8 cellular contexts compared by ENCODE assay signal in the genomic region with DNA sequence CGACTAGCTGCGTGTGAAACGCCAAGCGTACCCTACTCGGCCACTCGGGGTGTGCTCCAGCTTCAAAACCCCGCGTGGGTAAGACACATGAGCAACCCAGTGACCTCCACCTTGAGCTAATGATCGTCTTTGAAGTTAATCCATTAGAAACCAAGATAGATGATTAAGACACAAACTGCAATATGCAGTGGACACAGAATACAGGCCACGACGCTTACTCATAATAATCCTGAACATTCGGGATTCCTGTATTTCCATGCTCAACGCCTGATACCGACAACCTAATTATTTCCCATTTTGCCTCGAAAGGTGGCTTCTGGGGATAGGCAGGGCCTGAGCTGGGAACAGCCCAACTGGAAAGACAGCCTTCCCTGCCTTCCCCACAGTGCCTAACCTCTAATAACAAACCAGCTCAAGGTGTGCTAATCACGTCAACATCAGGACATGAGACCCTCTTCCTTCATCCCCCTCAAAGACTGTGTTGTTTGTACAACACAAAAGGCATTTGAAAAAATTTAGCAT. TPM values are rescaled to one million over a fixed set of nuclear protein-coding genes. Genes with fewer than 3 reads are reported as not detected.
DNase-seq lines count a peak whose midpoint lies in the region; ATAC-seq and TF ChIP-seq lines count a peak whose summit lies in the region.

No MANE protein-coding gene starts in this region.

- TF ChIP-seq POLR2A in body of pancreas (IDR thresholded peaks at IDR 0.05) = no peak

- H3K9me3 ChIP-seq in left lung (no peaks in the 10 kb centered on the region), body of pancreas (no peaks in the 10 kb centered on the region)

- TF ChIP-seq CTCF in left lung (IDR thresholded peaks at IDR 0.05) = no peak
- no peak for TF ChIP-seq CTCF in type B pancreatic cell (conservative IDR thresholded peaks at IDR 0.05)
- no peak for TF ChIP-seq CTCF in body of pancreas (IDR thresholded peaks at IDR 0.05)

- no peak for ATAC-seq in activated naive CD4-positive, alpha-beta T cell treated with anti-CD3 and anti-CD28 coated beads, Interleukin-2, amount 50 U/mL, for 72 hours
- ATAC-seq in left lung (no peak), GM21825 (IDR thresholded peaks at IDR 0.05; ENCODE audit: unreplicated experiment) (no peak), body of pancreas (no peak)

- H3K9me3 Mint-ChIP-seq in activated naive CD4-positive, alpha-beta T cell treated with anti-CD3 and anti-CD28 coated beads, Interleukin-2, amount 10 ng/mL, durations not matched to agents 7 days and 5 days = no peaks in the 10 kb centered on the region
- no peaks in the 10 kb centered on the region for H3K9me3 Mint-ChIP-seq in activated naive CD4-positive, alpha-beta T cell treated with anti-CD3 and anti-CD28 coated beads, Interleukin-2, amount 50 U/mL, for 72 hours
- H3K9me3 Mint-ChIP-seq in activated naive CD8-positive, alpha-beta T cell treated with anti-CD3 and anti-CD28 coated beads for 36 hours = no peaks in the 10 kb centered on the region
- no peaks in the 10 kb centered on the region for H3K9me3 Mint-ChIP-seq in type B pancreatic cell

- H3K4me3 Mint-ChIP-seq in activated naive CD4-positive, alpha-beta T cell treated with anti-CD3 and anti-CD28 coated beads, Interleukin-2, amount 10 ng/mL, durations not matched to agents 7 days and 5 days = peak overlapping the region; percentile 75
- H3K4me3 Mint-ChIP-seq in activated naive CD8-positive, alpha-beta T cell treated with anti-CD3 and anti-CD28 coated beads for 36 hours = peak overlapping the region; percentile 65
- H3K4me3 Mint-ChIP-seq in type B pancreatic cell = peak overlapping the region; percentile 88

- 15 to 26% methylated on average over 8 to 16 of the region's 16 CpGs for WGBS in body of pancreas, 2 donors

- peaks cover 11 to 26% of the 10 kb centered on the region in 2 donors for H3K4me1 ChIP-seq in left lung
- peaks cover 20% of the 10 kb centered on the region for H3K4me1 ChIP-seq in body of pancreas

- H3K4me1 Mint-ChIP-seq in activated naive CD4-positive, alpha-beta T cell treated with anti-CD3 and anti-CD28 coated beads, Interleukin-2, amount 10 ng/mL, durations not matched to agents 7 days and 5 days = peaks cover 19% of the 10 kb centered on the region
- peaks cover 16% of the 10 kb centered on the region for H3K4me1 Mint-ChIP-seq in activated naive CD8-positive, alpha-beta T cell treated with anti-CD3 and anti-CD28 coated beads for 36 hours
- H3K4me1 Mint-ChIP-seq in type B pancreatic cell (ENCODE audit: unreplicated experiment) = peaks cover 23% of the 10 kb centered on the region

- CTCF ChIA-PET in activated naive CD4-positive, alpha-beta T cell treated with anti-CD3 and anti-CD28 coated beads, Interleukin-2, amount 10 ng/mL, durations not matched to agents 7 days and 5 days (lab: Charles Lee) = no interaction called here

- H3K36me3 ChIP-seq in left lung (peaks cover 0 to 30% of the 10 kb centered on the region in 2 donors), body of pancreas (replicated peaks in 1 of 2; ENCODE audit: insufficient read depth in 1 of 2, low read depth in 2 of 2) (peaks cover 0 to 9% of the 10 kb centered on the region in 2 donors)

- DNase-seq in activated naive CD4-positive, alpha-beta T cell treated with anti-CD3 and anti-CD28 coated beads, Interleukin-2, amount 10 ng/mL, durations not matched to agents 7 days and 5 days = no peak
- no peak for DNase-seq in activated naive CD4-positive, alpha-beta T cell treated with anti-CD3 and anti-CD28 coated beads, Interleukin-2, amount 50 U/mL, for 72 hours (ENCODE audit: low spot score in 2 of 2)
- DNase-seq in activated naive CD8-positive, alpha-beta T cell treated with anti-CD3 and anti-CD28 coated beads for 36 hours = no peak
- DNase-seq in left lung = no peak
- no peak for DNase-seq in type B pancreatic cell (ENCODE audit: extremely low spot score, unreplicated experiment)
- no peak for DNase-seq in stimulated activated naive CD4-positive, alpha-beta T cell treated with Interleukin-2 at 50 U/mL for 16 hours (lab: John Stamatoyannopoulos, UW)
- DNase-seq in body of pancreas = no peak

- no peaks in the 10 kb centered on the region for H3K27me3 ChIP-seq in left lung
- H3K27me3 ChIP-seq in body of pancreas = no peaks in the 10 kb centered on the region

- intact Hi-C loops in left lung (cut with DNase I) = loop anchor here in 1 of 2 donors (10.0 kb wide), 1 partner anchor 425 kb away; no protein-coding TSS in a partner anchor
- intact Hi-C loops in body of pancreas (cut with DNase I) = no loop called here

- peaks cover 9% of the 10 kb centered on the region for H3K36me3 Mint-ChIP-seq in activated naive CD4-positive, alpha-beta T cell treated with anti-CD3 and anti-CD28 coated beads, Interleukin-2, amount 10 ng/mL, durations not matched to agents 7 days and 5 days
- peaks cover 5 to 13% of the 10 kb centered on the region in 2 donors for H3K36me3 Mint-ChIP-seq in activated naive CD4-positive, alpha-beta T cell treated with anti-CD3 and anti-CD28 coated beads, Interleukin-2, amount 50 U/mL, for 72 hours
- H3K36me3 Mint-ChIP-seq in activated naive CD8-positive, alpha-beta T cell treated with anti-CD3 and anti-CD28 coated beads for 36 hours = peaks cover 15% of the 10 kb centered on the region
- H3K36me3 Mint-ChIP-seq in type B pancreatic cell = peaks cover 12% of the 10 kb centered on the region

- peak overlapping the region; percentile 15 to 64 for H3K4me3 ChIP-seq in left lung
- H3K4me3 ChIP-seq in body of pancreas = no peak overlapping the region

- no peak overlapping the region for H3K27ac Mint-ChIP-seq in activated naive CD4-positive, alpha-beta T cell treated with anti-CD3 and anti-CD28 coated beads, Interleukin-2, amount 10 ng/mL, durations not matched to agents 7 days and 5 days
- H3K27ac Mint-ChIP-seq in activated naive CD4-positive, alpha-beta T cell treated with anti-CD3 and anti-CD28 coated beads, Interleukin-2, amount 50 U/mL, for 72 hours = peak overlapping the region in 1 of 2 donors; percentile 60
- peak overlapping the region; percentile 52 for H3K27ac Mint-ChIP-seq in activated naive CD8-positive, alpha-beta T cell treated with anti-CD3 and anti-CD28 coated beads for 36 hours
- H3K27ac Mint-ChIP-seq in type B pancreatic cell = peak overlapping the region; percentile 50

- H3K27ac ChIP-seq in left lung (no peak overlapping the region), body of pancreas (peak overlapping the region in 1 of 4 donors; percentile 55)

- peaks cover 5% of the 10 kb centered on the region for H3K27me3 Mint-ChIP-seq in activated naive CD4-positive, alpha-beta T cell treated with anti-CD3 and anti-CD28 coated beads, Interleukin-2, amount 10 ng/mL, durations not matched to agents 7 days and 5 days
- H3K27me3 Mint-ChIP-seq in activated naive CD8-positive, alpha-beta T cell treated with anti-CD3 and anti-CD28 coated beads for 36 hours = no peaks in the 10 kb centered on the region
- no peaks in the 10 kb centered on the region for H3K27me3 Mint-ChIP-seq in type B pancreatic cell

RNA-seq across cellular contexts. Expression of a gene that starts 0.5 kb away (rescaled TPM):
- total RNA-seq in activated naive CD4-positive, alpha-beta T cell treated with anti-CD3 and anti-CD28 coated beads, Interleukin-2, amount 50 U/mL, for 72 hours = 10 to 100 TPM; 33.9 to 41.3 TPM
- total RNA-seq in activated naive CD8-positive, alpha-beta T cell treated with anti-CD3 and anti-CD28 coated beads for 36 hours = 10 to 100 TPM; 68.3 to 69.8 TPM
- total RNA-seq in left lung (10 to 100 TPM; 32.8 to 35.4 TPM), type B pancreatic cell (ENCODE audit: low replicate concordance) (25.8 and 46.0 TPM in 2 replicates), body of pancreas (10 to 100 TPM; 72.2 to 83.8 TPM)

RNA-seq across cellular contexts. Expression of a gene that starts 42.0 kb away (rescaled TPM):
- 100 to 1,000 TPM in 1 of 2 donors, 10 to 100 TPM in 1; 97.6 to 107 TPM for total RNA-seq in activated naive CD4-positive, alpha-beta T cell treated with anti-CD3 and anti-CD28 coated beads, Interleukin-2, amount 50 U/mL, for 72 hours
- total RNA-seq in activated naive CD8-positive, alpha-beta T cell treated with anti-CD3 and anti-CD28 coated beads for 36 hours = 100 to 1,000 TPM; 167 to 171 TPM
- 10 to 100 TPM; 45.3 to 61.7 TPM for total RNA-seq in left lung
- total RNA-seq in type B pancreatic cell (ENCODE audit: low replicate concordance) = 76.1 and 86.4 TPM in 2 replicates
- total RNA-seq in body of pancreas = 10 to 100 TPM; 14.5 to 38.2 TPM

Comparison
In these comparisons a context has a peak if more than half of its experiments do, and no peak if none do; other contexts are left out.
1. H3K4me3 ChIP-seq: peak in left lung (2 of 2); none in body of pancreas (0 of 2).
2. Peak in every context shown above with its lines, with median percentiles within 50 percentile points of each other: H3K4me3 Mint-ChIP-seq.